Comparison of ENCODE assay signal across 21 cellular contexts in genomic region chr6:33983721-33984465, GRCh38.
DNase-seq lines count a peak whose midpoint lies in the region; ATAC-seq and TF ChIP-seq lines count a peak whose summit lies in the region.
"Had no signal": no experiment of that assay in that cellular context is flagged by ENCODE, and none has a peak within 500 bp of the region (broad histone marks: within the 10 kb centered on the region; RNA-seq: fewer than 3 reads in every experiment).

No MANE protein-coding gene starts in this region.

- POLR2A ChIA-PET in activated naive CD8-positive, alpha-beta T cell treated with anti-CD3 and anti-CD28 coated beads, Interleukin-2, amount 10 ng/mL, durations not matched to agents 7 days and 5 days (lab: Charles Lee) = no interaction called here

- ATAC-seq in activated naive CD8-positive, alpha-beta T cell treated with anti-CD3 and anti-CD28 coated beads, Interleukin-2, amount 10 ng/mL, durations not matched to agents 7 days and 5 days (ENCODE audit: low read depth) = no peak
- no peak for ATAC-seq in activated naive CD8-positive, alpha-beta T cell treated with anti-CD3 and anti-CD28 coated beads, Interleukin-2, amount 50 U/mL, for 24 hours
- no peak for ATAC-seq in central memory CD8-positive, alpha-beta T cell (replicated peaks; ENCODE audit: extremely low read depth, poor library complexity, severe bottlenecking)
- ATAC-seq in GM18519 (IDR thresholded peaks at IDR 0.05; ENCODE audit: low FRiP score, unreplicated experiment) = no peak
- ATAC-seq: T-helper 17 cell had no signal

- H3K9me3 ChIP-seq in mucosa of rectum (ENCODE audit: control insufficient read depth in 2 of 2, low read length in 2 of 2) = no peaks in the 10 kb centered on the region
- H3K9me3 ChIP-seq: mucosa of descending colon, Peyer's patch, right atrium auricular region, SJCRH30 had no signal

- no peak overlapping the region for H3K4me3 Mint-ChIP-seq in activated naive CD8-positive, alpha-beta T cell treated with anti-CD3 and anti-CD28 coated beads, Interleukin-2, amount 10 ng/mL, durations not matched to agents 7 days and 5 days
- no peak overlapping the region for H3K4me3 Mint-ChIP-seq in activated naive CD8-positive, alpha-beta T cell treated with anti-CD3 and anti-CD28 coated beads, Interleukin-2, amount 50 U/mL, for 24 hours
- no peak overlapping the region for H3K4me3 Mint-ChIP-seq in central memory CD8-positive, alpha-beta T cell
- H3K4me3 Mint-ChIP-seq in type B pancreatic cell = no peak overlapping the region
- H3K4me3 Mint-ChIP-seq: CD4-positive, alpha-beta T cell; T-helper 17 cell had no signal

- peak overlapping the region in 1 of 2 donors; percentile 37 for H3K9ac ChIP-seq in mucosa of rectum (ENCODE audit: low read depth in 1 of 2, low read length in 2 of 2)

- TF ChIP-seq CTCF in type B pancreatic cell (conservative IDR thresholded peaks at IDR 0.05) = no peak

- H3K27me3 Mint-ChIP-seq in activated naive CD8-positive, alpha-beta T cell treated with anti-CD3 and anti-CD28 coated beads, Interleukin-2, amount 10 ng/mL, durations not matched to agents 7 days and 5 days = peaks cover 4% of the 10 kb centered on the region
- no peaks in the 10 kb centered on the region for H3K27me3 Mint-ChIP-seq in activated naive CD8-positive, alpha-beta T cell treated with anti-CD3 and anti-CD28 coated beads, Interleukin-2, amount 50 U/mL, for 24 hours
- H3K27me3 Mint-ChIP-seq in central memory CD8-positive, alpha-beta T cell = peaks cover 19% of the 10 kb centered on the region
- H3K27me3 Mint-ChIP-seq in type B pancreatic cell = peaks cover 6% of the 10 kb centered on the region

- no peaks in the 10 kb centered on the region for H3K36me3 ChIP-seq in mucosa of rectum (ENCODE audit: control insufficient read depth in 2 of 2, insufficient read depth in 2 of 2, low read length in 2 of 2)
- H3K36me3 ChIP-seq: cardiac muscle cell, Peyer's patch, right atrium auricular region, SJCRH30 had no signal

- no peak for DNase-seq in activated naive CD8-positive, alpha-beta T cell treated with anti-CD3 and anti-CD28 coated beads, Interleukin-2, amount 10 ng/mL, durations not matched to agents 7 days and 5 days
- DNase-seq in activated naive CD8-positive, alpha-beta T cell treated with anti-CD3 and anti-CD28 coated beads, Interleukin-2, amount 50 U/mL, for 24 hours = no peak
- DNase-seq in central memory CD8-positive, alpha-beta T cell (ENCODE audit: low spot score in 2 of 2) = no peak
- peak; percentile 42 for DNase-seq in type B pancreatic cell (ENCODE audit: extremely low spot score, unreplicated experiment)
- DNase-seq in COLO829 (ENCODE audit: low spot score) = no peak
- DNase-seq in NOMO-1 treated with dmso at 0.1 percent for 144 hours (lab: John Stamatoyannopoulos, UW; ENCODE audit: unreplicated experiment) = no peak
- DNase-seq: activated naive CD4-positive, alpha-beta T cell; activated T-cell treated with anti-CD3 and anti-CD28 coated beads for 4 hours; amniotic stem cell; CD4-positive, alpha-beta T cell; NCI-H2171; NK-92 treated with Interleukin-12 subunit alpha and Interleukin-12 subunit beta, amount 100 ng/mL, for 24 hours; occipital lobe; T-helper 17 cell had no signal

- H3K4me1 Mint-ChIP-seq in activated naive CD8-positive, alpha-beta T cell treated with anti-CD3 and anti-CD28 coated beads, Interleukin-2, amount 10 ng/mL, durations not matched to agents 7 days and 5 days = peaks cover 3% of the 10 kb centered on the region
- H3K4me1 Mint-ChIP-seq in activated naive CD8-positive, alpha-beta T cell treated with anti-CD3 and anti-CD28 coated beads, Interleukin-2, amount 50 U/mL, for 24 hours = peaks cover 2% of the 10 kb centered on the region
- H3K4me1 Mint-ChIP-seq in central memory CD8-positive, alpha-beta T cell = peaks cover 5% of the 10 kb centered on the region
- H3K4me1 Mint-ChIP-seq in type B pancreatic cell (ENCODE audit: unreplicated experiment) = peaks cover 14% of the 10 kb centered on the region

- peak overlapping the region; percentile 46 for H3K27ac Mint-ChIP-seq in activated naive CD8-positive, alpha-beta T cell treated with anti-CD3 and anti-CD28 coated beads, Interleukin-2, amount 10 ng/mL, durations not matched to agents 7 days and 5 days
- no peak overlapping the region for H3K27ac Mint-ChIP-seq in activated naive CD8-positive, alpha-beta T cell treated with anti-CD3 and anti-CD28 coated beads, Interleukin-2, amount 50 U/mL, for 24 hours
- peak overlapping the region; percentile 19 for H3K27ac Mint-ChIP-seq in central memory CD8-positive, alpha-beta T cell (ENCODE audit: low read depth)
- H3K27ac Mint-ChIP-seq in type B pancreatic cell = no peak overlapping the region
- H3K27ac Mint-ChIP-seq: CD4-positive, alpha-beta T cell; T-helper 17 cell had no signal

- peaks cover 28 to 59% of the 10 kb centered on the region in 2 donors for H3K4me1 ChIP-seq in mucosa of rectum (ENCODE audit: control insufficient read depth in 2 of 2, insufficient read depth in 2 of 2, low read length in 2 of 2)
- H3K4me1 ChIP-seq: Peyer's patch, right atrium auricular region had no signal

- H3K27me3 ChIP-seq in mucosa of rectum (ENCODE audit: control insufficient read depth in 2 of 2, insufficient read depth in 2 of 2, low read length in 2 of 2) = no peaks in the 10 kb centered on the region
- H3K27me3 ChIP-seq: cardiac muscle cell, Peyer's patch, right atrium auricular region, SJCRH30 had no signal

- H3K27ac ChIP-seq in mucosa of rectum (ENCODE audit: low read depth in 2 of 2, low read length in 2 of 2) = peak overlapping the region; percentile 75 to 78
- H3K27ac ChIP-seq: cardiac muscle cell, Peyer's patch, right atrium auricular region, SJCRH30 had no signal

- no peaks in the 10 kb centered on the region for H3K9me3 Mint-ChIP-seq in activated naive CD8-positive, alpha-beta T cell treated with anti-CD3 and anti-CD28 coated beads, Interleukin-2, amount 10 ng/mL, durations not matched to agents 7 days and 5 days
- no peaks in the 10 kb centered on the region for H3K9me3 Mint-ChIP-seq in activated naive CD8-positive, alpha-beta T cell treated with anti-CD3 and anti-CD28 coated beads, Interleukin-2, amount 50 U/mL, for 24 hours
- no peaks in the 10 kb centered on the region for H3K9me3 Mint-ChIP-seq in central memory CD8-positive, alpha-beta T cell
- H3K9me3 Mint-ChIP-seq in type B pancreatic cell = peaks cover 3% of the 10 kb centered on the region
- H3K9me3 Mint-ChIP-seq: CD4-positive, alpha-beta T cell had no signal

- H3K4me3 ChIP-seq in mucosa of rectum (ENCODE audit: low read length in 2 of 2) = peak overlapping the region in 1 of 2 donors; percentile 63
- H3K4me3 ChIP-seq: cardiac muscle cell, mucosa of descending colon, Peyer's patch, right atrium auricular region, SJCRH30 had no signal

- no peaks in the 10 kb centered on the region for H3K36me3 Mint-ChIP-seq in activated naive CD8-positive, alpha-beta T cell treated with anti-CD3 and anti-CD28 coated beads, Interleukin-2, amount 10 ng/mL, durations not matched to agents 7 days and 5 days
- no peaks in the 10 kb centered on the region for H3K36me3 Mint-ChIP-seq in activated naive CD8-positive, alpha-beta T cell treated with anti-CD3 and anti-CD28 coated beads, Interleukin-2, amount 50 U/mL, for 24 hours (ENCODE audit: low read depth)
- no peaks in the 10 kb centered on the region for H3K36me3 Mint-ChIP-seq in central memory CD8-positive, alpha-beta T cell (ENCODE audit: insufficient read depth)
- H3K36me3 Mint-ChIP-seq in type B pancreatic cell = no peaks in the 10 kb centered on the region

Comparison
In these comparisons a context has a peak if more than half of its experiments do, and no peak if none do; other contexts are left out.
1. H3K27ac Mint-ChIP-seq: peak in activated naive CD8-positive, alpha-beta T cell treated with anti-CD3 and anti-CD28 coated beads, Interleukin-2, amount 10 ng/mL, durations not matched to agents 7 days and 5 days (single experiment) and central memory CD8-positive, alpha-beta T cell (single experiment); none in activated naive CD8-positive, alpha-beta T cell treated with anti-CD3 and anti-CD28 coated beads, Interleukin-2, amount 50 U/mL, for 24 hours (single experiment) and type B pancreatic cell (single experiment).